Comparison of ENCODE assay signal across 28 cellular contexts in the genomic region with DNA sequence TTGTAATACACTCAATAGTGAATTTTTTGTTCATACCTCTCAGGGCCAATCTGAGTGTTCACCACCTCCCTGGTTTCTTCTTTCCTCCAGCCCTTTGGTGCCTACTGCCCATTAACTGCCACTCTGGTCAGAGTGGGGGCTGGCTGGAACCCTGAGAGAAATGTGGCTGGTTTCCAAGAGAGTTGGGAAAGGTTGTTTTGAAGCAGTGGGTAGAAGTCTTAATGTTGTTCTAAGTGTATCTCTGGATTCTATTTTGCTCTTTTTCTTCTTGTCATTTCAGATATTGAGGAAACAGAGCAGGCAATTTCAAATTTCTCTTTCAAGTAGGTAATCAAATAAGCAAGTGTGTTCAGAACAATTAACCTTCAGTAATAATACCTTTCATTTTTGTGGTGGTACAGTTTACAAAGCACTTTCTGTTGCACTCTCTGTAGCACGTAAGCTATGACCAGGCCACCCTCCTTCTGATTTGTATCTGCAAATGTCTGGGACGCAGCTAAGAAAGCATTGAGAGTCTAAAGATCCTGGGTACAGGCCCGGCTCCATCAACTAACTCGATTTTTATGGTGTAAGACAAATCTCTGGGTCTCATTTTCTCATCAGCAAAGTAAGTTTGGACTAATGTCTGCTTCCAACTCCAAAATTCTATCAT. TPM values are rescaled to one million over a fixed set of nuclear protein-coding genes. Genes with fewer than 3 reads are reported as not detected.
DNase-seq lines count a peak whose midpoint lies in the region; ATAC-seq, FAIRE-seq and TF ChIP-seq lines count a peak whose summit lies in the region.
"Had no signal": no experiment of that assay in that cellular context is flagged by ENCODE, and none has a peak within 500 bp of the region (broad histone marks: within the 10 kb centered on the region; RNA-seq: fewer than 3 reads in every experiment).

No MANE protein-coding gene starts in this region.

- H3K36me3 Mint-ChIP-seq in astrocyte (ENCODE audit: low read depth, unreplicated experiment), result peaks cover 33% of the 10 kb centered on the region
- H3K36me3 Mint-ChIP-seq: CD4-positive, CD25-positive, alpha-beta regulatory T cell; naive thymus-derived CD4-positive, alpha-beta T cell; stimulated activated effector memory CD8-positive, alpha-beta T cell treated with anti-CD3 and anti-CD28 coated beads, Interleukin-12 subunit alpha, Interleukin-12 subunit beta, amount 100 ng/mL, for 72 hours had no signal

- peaks cover 1% of the 10 kb centered on the region for H3K9me3 Mint-ChIP-seq in astrocyte (ENCODE audit: unreplicated experiment)
- H3K9me3 Mint-ChIP-seq: activated T-cell treated with anti-CD3 and anti-CD28 coated beads, Interleukin-2, amount 50 U/mL, for 24 hours; stimulated activated effector memory CD8-positive, alpha-beta T cell treated with anti-CD3 and anti-CD28 coated beads, Interleukin-12 subunit alpha, Interleukin-12 subunit beta, amount 100 ng/mL, for 72 hours had no signal

- no peaks in the 10 kb centered on the region for H4K20me1 ChIP-seq in astrocyte (ENCODE audit: insufficient read depth, low read length)

- H3K79me2 ChIP-seq in astrocyte (ENCODE audit: insufficient read depth, low read length), result no peaks in the 10 kb centered on the region
- H3K79me2 ChIP-seq: parathyroid adenoma had no signal

- no peak overlapping the region for H3K9ac ChIP-seq in astrocyte (ENCODE audit: low read length)
- H3K9ac ChIP-seq: parathyroid adenoma had no signal

- peaks cover 25% of the 10 kb centered on the region for H3K4me1 Mint-ChIP-seq in astrocyte (ENCODE audit: low read depth, unreplicated experiment)
- H3K4me1 Mint-ChIP-seq: CD4-positive, CD25-positive, alpha-beta regulatory T cell; memory B cell; naive thymus-derived CD4-positive, alpha-beta T cell; stimulated activated effector memory CD8-positive, alpha-beta T cell treated with anti-CD3 and anti-CD28 coated beads, Interleukin-12 subunit alpha, Interleukin-12 subunit beta, amount 100 ng/mL, for 72 hours had no signal

- FAIRE-seq in astrocyte (lab: Jason Lieb, UNC) (no peak), frontal cortex (lab: Jason Lieb, UNC) (no peak)
- FAIRE-seq: G401.6, K562, keratinocyte had no signal

- H3K4me2 ChIP-seq in astrocyte (ENCODE audit: low read length), result no peak overlapping the region

- peak overlapping the region; percentile 28 for H3K4me3 Mint-ChIP-seq in astrocyte (ENCODE audit: unreplicated experiment)
- H3K4me3 Mint-ChIP-seq: activated T-cell treated with anti-CD3 and anti-CD28 coated beads, Interleukin-2, amount 50 U/mL, for 24 hours; CD4-positive, CD25-positive, alpha-beta regulatory T cell; memory B cell; naive thymus-derived CD4-positive, alpha-beta T cell; stimulated activated effector memory CD8-positive, alpha-beta T cell treated with anti-CD3 and anti-CD28 coated beads, Interleukin-12 subunit alpha, Interleukin-12 subunit beta, amount 100 ng/mL, for 72 hours had no signal

- H3K27me3 Mint-ChIP-seq in astrocyte (ENCODE audit: low read depth, unreplicated experiment), result no peaks in the 10 kb centered on the region

- H3K27me3 ChIP-seq in astrocyte (ENCODE audit: insufficient read depth, low read length), result no peaks in the 10 kb centered on the region
- H3K27me3 ChIP-seq in cardiac muscle cell, result no peaks in the 10 kb centered on the region
- H3K27me3 ChIP-seq: testis had no signal

- no peaks in the 10 kb centered on the region for H3K36me3 ChIP-seq in astrocyte (ENCODE audit: insufficient read depth, low read length)
- no peaks in the 10 kb centered on the region for H3K36me3 ChIP-seq in cardiac muscle cell

- H3K9me3 ChIP-seq in astrocyte (ENCODE audit: insufficient read depth, low read depth, low read length) (no peaks in the 10 kb centered on the region), cardiac muscle cell (ENCODE audit: low read depth) (no peaks in the 10 kb centered on the region)
- H3K9me3 ChIP-seq: testis had no signal

- H3K27ac ChIP-seq in astrocyte (ENCODE audit: low read depth, low read length) (no peak overlapping the region), cardiac muscle cell (peak overlapping the region; percentile 65), temporal lobe (ENCODE audit: low read depth, low read length) (peak overlapping the region; percentile 72)
- H3K27ac ChIP-seq: parathyroid adenoma, skin epidermis, testis had no signal

- ATAC-seq in GM21529 (IDR thresholded peaks at IDR 0.05; ENCODE audit: unreplicated experiment) (no peak), HG02852 (IDR thresholded peaks at IDR 0.05; ENCODE audit: unreplicated experiment) (no peak)
- ATAC-seq: K562; naive thymus-derived CD4-positive, alpha-beta T cell had no signal

- no peak for DNase-seq in astrocyte (ENCODE audit: low read depth)
- DNase-seq in cardiac muscle cell (ENCODE audit: low read depth in 1 of 2, low spot score in 1 of 2), result peak in 1 of 2 donors; percentile 74
- DNase-seq in midbrain (lab: John Stamatoyannopoulos, UW), result peak; percentile 38
- no peak for DNase-seq in frontal cortex (ENCODE audit: low spot score in 2 of 2)
- DNase-seq: activated CD4-positive, CD25-positive, alpha-beta regulatory T cell treated with anti-CD3 and anti-CD28 coated beads, Interleukin-2, amount 50 U/mL, for 72 hours; activated CD8-positive, alpha-beta memory T cell treated with anti-CD3 and anti-CD28 coated beads for 24 hours; activated T-cell treated with anti-CD3 and anti-CD28 coated beads, Interleukin-2, amount 50 U/mL, for 24 hours; CD4-positive, CD25-positive, alpha-beta regulatory T cell; foreskin fibroblast; HCEC 1CT; MM.1S; naive thymus-derived CD4-positive, alpha-beta T cell; NCI-H1436 treated with DMSO at 0.1 percent for 48 hours; NCI-H526 treated with DMSO at 0.1 percent for 48 hours; stimulated activated CD4-positive, alpha-beta T cell treated with anti-CD3 and anti-CD28 coated beads, Interleukin-2, amount 100 ng/mL, for 24 hours; testis had no signal

- H3K4me3 ChIP-seq in astrocyte (ENCODE audit: insufficient read depth, low read depth, low read length) (no peak overlapping the region), cardiac muscle cell (no peak overlapping the region)
- H3K4me3 ChIP-seq: K562, skin epidermis, testis had no signal

- no peak overlapping the region for H2AFZ ChIP-seq in astrocyte (ENCODE audit: low read depth, low read length)
- H2AFZ ChIP-seq: parathyroid adenoma had no signal

- H3K27ac Mint-ChIP-seq in astrocyte (ENCODE audit: unreplicated experiment), result peak overlapping the region; percentile 67
- H3K27ac Mint-ChIP-seq: activated T-cell treated with anti-CD3 and anti-CD28 coated beads, Interleukin-2, amount 50 U/mL, for 24 hours; CD4-positive, CD25-positive, alpha-beta regulatory T cell; memory B cell; naive thymus-derived CD4-positive, alpha-beta T cell; stimulated activated effector memory CD8-positive, alpha-beta T cell treated with anti-CD3 and anti-CD28 coated beads, Interleukin-12 subunit alpha, Interleukin-12 subunit beta, amount 100 ng/mL, for 72 hours had no signal

- TF ChIP-seq CTCF in astrocyte (IDR thresholded peaks at IDR 0.05; ENCODE audit: insufficient read depth, low read depth, low read length) (no peak), cardiac muscle cell (IDR thresholded peaks at IDR 0.05; ENCODE audit: low read depth, low read length) (no peak)

- H3K4me1 ChIP-seq in astrocyte (ENCODE audit: insufficient read depth, low read length) (peaks cover 5% of the 10 kb centered on the region), cardiac muscle cell (ENCODE audit: low read depth) (peaks cover 42% of the 10 kb centered on the region)
- H3K4me1 ChIP-seq: parathyroid adenoma, testis had no signal

RNA-seq across cellular contexts. Expression of a gene that starts 8.4 kb away (rescaled TPM):
- 20.9 and 23.8 TPM in 2 replicates for total RNA-seq in astrocyte
- total RNA-seq in cardiac muscle cell, result 4.9 and 18.1 TPM in 2 replicates
- polyA plus RNA-seq in cardiac muscle cell, result 9.1 and 13.0 TPM in 2 replicates
- total RNA-seq in temporal lobe, result 188 TPM
- total RNA-seq in frontal cortex, result 161 TPM
- total RNA-seq: CD4-positive, CD25-positive, alpha-beta regulatory T cell; dermis microvascular lymphatic vessel endothelial cell; HT-29 had no signal
- polyA plus RNA-seq: CD4-positive, CD25-positive, alpha-beta regulatory T cell; K562; naive thymus-derived CD4-positive, alpha-beta T cell had no signal
